In genomic region chr20:9660236-9660868, GRCh38 we compare ENCODE assay signal across 11 cellular contexts.
DNase-seq lines count a peak whose midpoint lies in the region; TF ChIP-seq lines count a peak whose summit lies in the region.
"Had no signal": no experiment of that assay in that cellular context is flagged by ENCODE, and none has a peak within 500 bp of the region (broad histone marks: within the 10 kb centered on the region; RNA-seq: fewer than 3 reads in every experiment).

No MANE protein-coding gene starts in this region.

- intact Hi-C loops in activated naive CD4-positive, alpha-beta T cell treated with anti-CD3 and anti-CD28 coated beads for 36 hours (cut with micrococcal nuclease) = no loop called here

- H3K4me3 ChIP-seq in NT2/D1 (ENCODE audit: insufficient read length, low read depth) = no peak overlapping the region
- H3K4me3 ChIP-seq in endodermal cell (ENCODE audit: low read length) = no peak overlapping the region
- H3K4me3 ChIP-seq: SJSA1 had no signal

- no peak overlapping the region for H3K27ac Mint-ChIP-seq in activated naive CD4-positive, alpha-beta T cell treated with anti-CD3 and anti-CD28 coated beads for 36 hours
- no peak overlapping the region for H3K27ac Mint-ChIP-seq in endodermal cell

- H3K9ac ChIP-seq in NT2/D1 (ENCODE audit: insufficient read length, low read depth) = no peak overlapping the region
- no peak overlapping the region for H3K9ac ChIP-seq in endodermal cell (ENCODE audit: extremely low read depth, low read length, poor library complexity, severe bottlenecking)

- no peaks in the 10 kb centered on the region for H3K4me1 ChIP-seq in NT2/D1 (ENCODE audit: insufficient read depth, insufficient read length)
- no peaks in the 10 kb centered on the region for H3K4me1 ChIP-seq in endodermal cell (ENCODE audit: control insufficient read depth, insufficient read depth, low read length)
- H3K4me1 ChIP-seq: SJSA1 had no signal

- H3K9me3 ChIP-seq in NT2/D1 (ENCODE audit: insufficient read depth, low read length) = no peaks in the 10 kb centered on the region
- H3K9me3 ChIP-seq in endodermal cell (ENCODE audit: control insufficient read depth, low read length) = no peaks in the 10 kb centered on the region
- H3K9me3 ChIP-seq: SJSA1 had no signal

- 53 to 73% methylated on average over 4 to 8 of the region's 8 CpGs for WGBS in endodermal cell (ENCODE audit: insufficient coverage in 1 of 2, insufficient read length in 1 of 2), 2 experiments

- H3K27me3 ChIP-seq in NT2/D1 (ENCODE audit: insufficient read depth, insufficient read length) (no peaks in the 10 kb centered on the region), endodermal cell (ENCODE audit: control insufficient read depth, insufficient read depth, low read length, poor library complexity, severe bottlenecking) (no peaks in the 10 kb centered on the region)
- H3K27me3 ChIP-seq: SJSA1 had no signal

- no peaks in the 10 kb centered on the region for H3K4me1 Mint-ChIP-seq in activated naive CD4-positive, alpha-beta T cell treated with anti-CD3 and anti-CD28 coated beads for 36 hours (ENCODE audit: low read depth)
- H3K4me1 Mint-ChIP-seq in endodermal cell = no peaks in the 10 kb centered on the region

- peak; percentile 21 for DNase-seq in activated naive CD4-positive, alpha-beta T cell treated with anti-CD3 and anti-CD28 coated beads for 36 hours
- DNase-seq in activated naive CD4-positive, alpha-beta T cell treated with Interleukin-2 at 50 U/mL for 16 hours = no peak
- DNase-seq in NT2/D1 (ENCODE audit: low read depth, low spot score) (peak; percentile 33), endodermal cell (peak; percentile 82), retina (peak; percentile 10), kidney glomerular epithelial cell (lab: John Stamatoyannopoulos, UW) (no peak), NCI-H345 (lab: John Stamatoyannopoulos, UW) (no peak), dedifferentiated amniotic fluid mesenchymal stem cell (ENCODE audit: extremely low spot score) (no peak)
- DNase-seq: NCI-H2029 treated with DMSO at 0.1 percent for 48 hours, occipital lobe had no signal

- no peak overlapping the region for H3K27ac ChIP-seq in endodermal cell (ENCODE audit: low read depth, low read length)
- H3K27ac ChIP-seq: SJSA1 had no signal

- peaks cover 1% of the 10 kb centered on the region for H3K9me3 Mint-ChIP-seq in activated naive CD4-positive, alpha-beta T cell treated with anti-CD3 and anti-CD28 coated beads for 36 hours
- no peaks in the 10 kb centered on the region for H3K9me3 Mint-ChIP-seq in endodermal cell

- no peaks in the 10 kb centered on the region for H3K27me3 Mint-ChIP-seq in activated naive CD4-positive, alpha-beta T cell treated with anti-CD3 and anti-CD28 coated beads for 36 hours (ENCODE audit: low read depth)
- no peaks in the 10 kb centered on the region for H3K27me3 Mint-ChIP-seq in endodermal cell (ENCODE audit: insufficient read depth)

- no peak overlapping the region for H3K4me3 Mint-ChIP-seq in activated naive CD4-positive, alpha-beta T cell treated with anti-CD3 and anti-CD28 coated beads for 36 hours
- no peak overlapping the region for H3K4me3 Mint-ChIP-seq in endodermal cell

- no peaks in the 10 kb centered on the region for H3K36me3 Mint-ChIP-seq in activated naive CD4-positive, alpha-beta T cell treated with anti-CD3 and anti-CD28 coated beads for 36 hours (ENCODE audit: low read depth)
- no peaks in the 10 kb centered on the region for H3K36me3 Mint-ChIP-seq in endodermal cell (ENCODE audit: low read depth)

- CTCF ChIA-PET in activated naive CD4-positive, alpha-beta T cell treated with anti-CD3 and anti-CD28 coated beads for 36 hours (lab: Charles Lee) = no interaction called here

- no peaks in the 10 kb centered on the region for H3K36me3 ChIP-seq in NT2/D1 (ENCODE audit: insufficient read depth, insufficient read length, low read length)
- H3K36me3 ChIP-seq in endodermal cell (ENCODE audit: control insufficient read depth, insufficient read depth, low read length) = no peaks in the 10 kb centered on the region
- H3K36me3 ChIP-seq: SJSA1 had no signal

- TF ChIP-seq CTCF in endodermal cell (conservative IDR thresholded peaks at IDR 0.05) = no peak

Comparison
In these comparisons a context has a peak if more than half of its experiments do, and no peak if none do; other contexts are left out.
1. DNase-seq: peak in activated naive CD4-positive, alpha-beta T cell treated with anti-CD3 and anti-CD28 coated beads for 36 hours (single experiment), NT2/D1 (single experiment), endodermal cell (single experiment) and retina (single experiment); none in activated naive CD4-positive, alpha-beta T cell treated with Interleukin-2 at 50 U/mL for 16 hours (single experiment), kidney glomerular epithelial cell (single experiment), NCI-H345 (single experiment) and dedifferentiated amniotic fluid mesenchymal stem cell (single experiment).